Comparison of ENCODE assay signal across 8 cellular contexts in genomic region chr17:40323317-40323716, GRCh38. TPM values are rescaled to one million over a fixed set of nuclear protein-coding genes. Genes with fewer than 3 reads are reported as not detected.
A peak's percentile ranks its signal among the peaks of the same experiment; 100 is the strongest.
DNase-seq lines count a peak whose midpoint lies in the region; ATAC-seq and TF ChIP-seq lines count a peak whose summit lies in the region.

No MANE protein-coding gene starts in this region.

- H3K14ac ChIP-seq in neuronal stem cell (ENCODE audit: low read length), result no peak overlapping the region

- H3K4me1 Mint-ChIP-seq in chondrocyte (ENCODE audit: low read depth), result peaks cover 90% of the 10 kb centered on the region

- no CpG with 5 or more reads among the region's 3 CpGs for WGBS in neuronal stem cell (ENCODE audit: extremely low coverage in 2 of 2, insufficient read length in 2 of 2, insufficient replicate concordance in 1 of 2), 2 donors

- peaks cover 0 to 6% (median 0%) of the 10 kb centered on the region in 11 experiments; a peak in 2 of 22 replicates for H3K27me3 ChIP-seq in BLaER1 treated with 17β-estradiol and CSF1 and Interleukin-3, amounts not matched to agents 10 nM and 100 nM
- no peaks in the 10 kb centered on the region for H3K27me3 ChIP-seq in MG63
- H3K27me3 ChIP-seq in neuronal stem cell (ENCODE audit: control insufficient read depth in 3 of 3, insufficient read depth in 3 of 3, low read depth in 1 of 3, low read length in 3 of 3), result peaks cover 0 to 5% (median 0%) of the 10 kb centered on the region in 3 experiments

- H3K27ac Mint-ChIP-seq in chondrocyte (ENCODE audit: unreplicated experiment), result peak overlapping the region; percentile 99

- H3K4me2 ChIP-seq in BLaER1 treated with 17β-estradiol and CSF1 and Interleukin-3, amounts not matched to agents 10 nM and 100 nM, result peak overlapping the region; percentile 95 to 100 (median 99)
- H3K4me2 ChIP-seq in neuronal stem cell (ENCODE audit: insufficient read depth, low read length, poor library complexity, severe bottlenecking), result no peak overlapping the region

- H3K4me3 Mint-ChIP-seq in chondrocyte (ENCODE audit: unreplicated experiment), result peak overlapping the region; percentile 49

- no peak overlapping the region for H2AK5ac ChIP-seq in neuronal stem cell (ENCODE audit: low read depth, low read length)

- peaks cover 10% of the 10 kb centered on the region for H3K79me1 ChIP-seq in neuronal stem cell (ENCODE audit: low read depth, low read length)

- no peak for TF ChIP-seq CTCF in chondrocyte (IDR thresholded peaks at IDR 0.05)

- no peak overlapping the region for H2BK15ac ChIP-seq in neuronal stem cell (ENCODE audit: low read length)

- H3K27me3 Mint-ChIP-seq in chondrocyte (ENCODE audit: low read depth), result no peaks in the 10 kb centered on the region

- ATAC-seq in GM19351 (IDR thresholded peaks at IDR 0.05; ENCODE audit: unreplicated experiment) (no peak), GM19455 (IDR thresholded peaks at IDR 0.05; ENCODE audit: unreplicated experiment) (no peak)

- peak overlapping the region; percentile 45 to 100 (median 70); a peak in 18 of 20 replicates for H3K4me3 ChIP-seq in BLaER1 treated with 17β-estradiol and CSF1 and Interleukin-3, amounts not matched to agents 10 nM and 100 nM
- H3K4me3 ChIP-seq in MG63 (peak overlapping the region; percentile 32; the same call in 1 of the 2 replicates), neuronal stem cell (ENCODE audit: low read length in 2 of 2) (no peak overlapping the region)

- H4K20me1 ChIP-seq in BLaER1 treated with 17β-estradiol and CSF1 and Interleukin-3, amounts not matched to agents 10 nM and 100 nM, result peaks cover 17 to 92% (median 41%) of the 10 kb centered on the region in 11 experiments; a peak in 20 of 22 replicates

- H3K4me1 ChIP-seq in BLaER1 treated with 17β-estradiol and CSF1 and Interleukin-3, amounts not matched to agents 10 nM and 100 nM, result peaks cover 79 to 100% (median 95%) of the 10 kb centered on the region in 10 experiments
- H3K4me1 ChIP-seq in neuronal stem cell (ENCODE audit: control insufficient read depth in 2 of 2, insufficient read depth in 1 of 2, low read depth in 1 of 2, low read length in 2 of 2), result peaks cover 18 to 29% of the 10 kb centered on the region in 2 donors

- H4K91ac ChIP-seq in neuronal stem cell (ENCODE audit: low read depth, low read length, poor library complexity), result no peak overlapping the region

- H2BK5ac ChIP-seq in neuronal stem cell (ENCODE audit: low read length), result no peak overlapping the region

- H3K23ac ChIP-seq in neuronal stem cell (ENCODE audit: low read depth, low read length, poor library complexity), result no peak overlapping the region

- no peaks in the 10 kb centered on the region for H3K9me3 ChIP-seq in BLaER1 treated with 17β-estradiol and CSF1 and Interleukin-3, amounts not matched to agents 10 nM and 100 nM (replicated peaks in 1 of 11)
- H3K9me3 ChIP-seq in MG63 (no peaks in the 10 kb centered on the region), neuronal stem cell (replicated peaks in 1 of 2; ENCODE audit: control insufficient read depth in 2 of 2, insufficient read depth in 1 of 2, low read depth in 1 of 2, low read length in 2 of 2) (no peaks in the 10 kb centered on the region)

- H3K27ac ChIP-seq in BLaER1 treated with 17β-estradiol and CSF1 and Interleukin-3, amounts not matched to agents 10 nM and 100 nM, result peak overlapping the region; percentile 73 to 99 (median 87)
- H3K27ac ChIP-seq in neuronal stem cell (replicated peaks; ENCODE audit: low read length), result no peak overlapping the region

- H3K9ac ChIP-seq in BLaER1 treated with 17β-estradiol and CSF1 and Interleukin-3, amounts not matched to agents 10 nM and 100 nM, result peak overlapping the region; percentile 60 to 92 (median 72)
- no peak overlapping the region for H3K9ac ChIP-seq in neuronal stem cell (ENCODE audit: low read depth, low read length, poor library complexity)

- no peak overlapping the region for H2BK12ac ChIP-seq in neuronal stem cell (ENCODE audit: low read length)

- no peaks in the 10 kb centered on the region for H3K36me3 ChIP-seq in BLaER1 treated with 17β-estradiol and CSF1 and Interleukin-3, amounts not matched to agents 10 nM and 100 nM
- H3K36me3 ChIP-seq in MG63, result peaks cover 16% of the 10 kb centered on the region
- H3K36me3 ChIP-seq in neuronal stem cell (replicated peaks in 1 of 2; ENCODE audit: control insufficient read depth in 2 of 2, insufficient read depth in 2 of 2, low read length in 2 of 2), result no peaks in the 10 kb centered on the region

- H3K4ac ChIP-seq in neuronal stem cell (ENCODE audit: low read length), result no peak overlapping the region

- H4K8ac ChIP-seq in neuronal stem cell (ENCODE audit: low read depth, low read length), result no peak overlapping the region

- H2AFZ ChIP-seq in neuronal stem cell (ENCODE audit: low read length), result peak overlapping the region; percentile 53

- no peak overlapping the region for H2BK120ac ChIP-seq in neuronal stem cell (ENCODE audit: low read depth, low read length)

- H3K9me3 Mint-ChIP-seq in chondrocyte (ENCODE audit: low read depth), result no peaks in the 10 kb centered on the region

- DNase-seq in MG63, result no peak
- no peak for DNase-seq in chondrocyte (ENCODE audit: low spot score)
- no peak for DNase-seq in neuronal stem cell (ENCODE audit: low spot score)
- DNase-seq in NCI-H2227 treated with DMSO at 0.1 percent for 48 hours (lab: John Stamatoyannopoulos, UW), result no peak
- no peak for DNase-seq in DMS153 (lab: John Stamatoyannopoulos, UW)

- no peaks in the 10 kb centered on the region for H3K36me3 Mint-ChIP-seq in chondrocyte (ENCODE audit: low read depth)

- H3K18ac ChIP-seq in neuronal stem cell (ENCODE audit: low read length), result no peak overlapping the region

RNA-seq across cellular contexts. Expression of gene RARA, which starts 14.3 kb away (rescaled TPM):
- 8.9 and 11.2 TPM in 2 replicates for total RNA-seq in MG63 (2014; rRNA removed; shearing (Covaris generic); ENCODE audit: low replicate concordance)
- total RNA-seq in chondrocyte, result 59.2 to 65.7 TPM (median 61.2 TPM) in 3 replicates
- 14.9 TPM for polyA plus RNA-seq in neuronal stem cell (2013, experiment 1 of 2)
- 15.3 TPM for polyA plus RNA-seq in neuronal stem cell (2013, experiment 2 of 2)

RNA-seq across cellular contexts. Expression of gene CDC6, which starts 35.6 kb away (rescaled TPM):
- total RNA-seq in MG63 (2014; rRNA removed; shearing (Covaris generic); ENCODE audit: low replicate concordance), result 31.1 and 111 TPM in 2 replicates
- total RNA-seq in chondrocyte, result 8.5 to 33.1 TPM (median 9.9 TPM) in 3 replicates
- polyA plus RNA-seq in neuronal stem cell (2013, experiment 1 of 2), result 31.8 TPM
- polyA plus RNA-seq in neuronal stem cell (2013, experiment 2 of 2), result 32.6 TPM

RNA-seq across cellular contexts. Expression of gene GJD3, which starts 41.2 kb away (rescaled TPM):
- not detected in 2 replicates for total RNA-seq in MG63 (2014; rRNA removed; shearing (Covaris generic); ENCODE audit: low replicate concordance)
- 0.32 to 0.41 TPM in 2 of 3 replicates, not detected in the other for total RNA-seq in chondrocyte
- polyA plus RNA-seq in neuronal stem cell (2013, experiment 1 of 2), result 0.08 TPM
- 0.07 TPM for polyA plus RNA-seq in neuronal stem cell (2013, experiment 2 of 2)

Comparison
In these comparisons a context has a peak if more than half of its experiments do, and no peak if none do; other contexts are left out.
1. H3K4me3 ChIP-seq: peak in BLaER1 treated with 17β-estradiol and CSF1 and Interleukin-3, amounts not matched to agents 10 nM and 100 nM (10 of 10) and MG63 (single experiment); none in neuronal stem cell (0 of 2).